ENCODE assay signal across 8 cellular contexts in genomic region chr16:66934138-66934838, GRCh38. TPM values are rescaled to one million over a fixed set of nuclear protein-coding genes. Genes with fewer than 3 reads are reported as not detected.
DNase-seq lines count a peak whose midpoint lies in the region; TF ChIP-seq lines count a peak whose summit lies in the region.

Gene CIAO2B (minus strand): TSS chr16:66934402. CDS start chr16:66934364, 38 bp downstream.

- intact Hi-C loops in stomach (cut with DNase I; ENCODE audit: low total_unique reads) = no loop called here

- peak in 2 of 4 donors; percentile 56 to 63 for TF ChIP-seq POLR2A in stomach (IDR thresholded peaks at IDR 0.05)

- H3K36me3 ChIP-seq in GM23248 (ENCODE audit: low read depth) (peaks cover 3% of the 10 kb centered on the region; the same call in 1 of the 2 replicates), SJCRH30 (0 out of 2 replicates have a peak, but pooled peaks cover 3% of the 10 kb centered on the region), stomach (peaks cover 0 to 38% (median 32%) of the 10 kb centered on the region in 4 donors)

- H2AFZ ChIP-seq in GM23248 = peak within 1 kb of the TSS; percentile 69

- H3K4me2 ChIP-seq in GM23248 (ENCODE audit: unreplicated experiment) = peak within 1 kb of the TSS; percentile 99

- H3K9me2 ChIP-seq in GM23248 (ENCODE audit: insufficient read depth) = no peaks in the 10 kb centered on the region

- peak within 1 kb of the TSS; percentile 90 for H3K9ac ChIP-seq in GM23248

- H3K27me3 ChIP-seq in GM23248 (replicated peaks; ENCODE audit: insufficient read depth) (no peaks in the 10 kb centered on the region), SJCRH30 (no peaks in the 10 kb centered on the region), stomach (no peaks in the 10 kb centered on the region)

- H3K9me3 ChIP-seq in GM23248 (ENCODE audit: low read depth) (no peaks in the 10 kb centered on the region), SJCRH30 (replicated peaks) (no peaks in the 10 kb centered on the region), stomach (no peaks in the 10 kb centered on the region)

- peak within 1 kb of the TSS; percentile 84 for H3K4me3 ChIP-seq in GM23248
- H3K4me3 ChIP-seq in SJCRH30 = peak within 1 kb of the TSS; percentile 95
- peak within 1 kb of the TSS; percentile 78 for H3K4me3 ChIP-seq in fibroblast of villous mesenchyme (ENCODE audit: low read depth, low read length)
- H3K4me3 ChIP-seq in stomach = peak within 1 kb of the TSS; percentile 89 to 97 (median 92)

- no peaks in the 10 kb centered on the region for H3K9me3 Mint-ChIP-seq in neural crest cell

- H3K4me1 ChIP-seq in GM23248 (ENCODE audit: insufficient read depth) = peaks cover 14% of the 10 kb centered on the region; the same call in 1 of the 2 replicates
- H3K4me1 ChIP-seq in SJCRH30 = peaks cover 5% of the 10 kb centered on the region
- peaks cover 29 to 64% (median 53%) of the 10 kb centered on the region in 4 donors for H3K4me1 ChIP-seq in stomach

- H3K27ac ChIP-seq in GM23248 (peak within 1 kb of the TSS; percentile 59), SJCRH30 (peak within 1 kb of the TSS; percentile 71), stomach (peak within 1 kb of the TSS; percentile 88 to 95 (median 94))

- peaks cover 48% of the 10 kb centered on the region for H3K79me2 ChIP-seq in GM23248 (ENCODE audit: insufficient read depth)

- TF ChIP-seq CTCF in fibroblast of villous mesenchyme (IDR thresholded peaks at IDR 0.05; ENCODE audit: insufficient read depth, low read depth, low read length) = no peak
- TF ChIP-seq CTCF in neural crest cell (conservative IDR thresholded peaks at IDR 0.05) = no peak
- TF ChIP-seq CTCF in stomach (IDR thresholded peaks at IDR 0.05) = no peak

- peak within 1 kb of the TSS; percentile 97 for H3K4me3 Mint-ChIP-seq in neural crest cell

- H3F3A ChIP-seq in GM23248 (ENCODE audit: insufficient read depth) = peaks cover 5% of the 10 kb centered on the region; the same call in 1 of the 2 replicates

- H3K27ac Mint-ChIP-seq in neural crest cell (ENCODE audit: unreplicated experiment) = peak within 1 kb of the TSS; percentile 96

- TF ChIP-seq EP300 in stomach (IDR thresholded peaks at IDR 0.05) = no peak

- H3K27me3 Mint-ChIP-seq in neural crest cell (ENCODE audit: low read depth) = no peaks in the 10 kb centered on the region

- in situ Hi-C loops in GM23248 (cut with MboI) = no loop called here

- peaks cover 45% of the 10 kb centered on the region for H3K4me1 Mint-ChIP-seq in neural crest cell

- DNase-seq in EH (ENCODE audit: low read depth) = peak; percentile 83
- DNase-seq in GM23248 = peak; percentile 94
- DNase-seq in Kasumi-1 (lab: John Stamatoyannopoulos, UW) = peak; percentile 63 to 64
- peak; percentile 90 to 92 for DNase-seq in SJCRH30
- DNase-seq in activated gamma-delta T cell treated with Interleukin-2 at 50 U/mL for 16 hours = peak; percentile 84
- DNase-seq in fibroblast of villous mesenchyme (ENCODE audit: low read depth) = peak; percentile 87
- peak; percentile 83 for DNase-seq in neural crest cell (ENCODE audit: low read depth, low spot score)
- DNase-seq in stomach = peak; percentile 92

- no peaks in the 10 kb centered on the region for H3K36me3 Mint-ChIP-seq in neural crest cell (ENCODE audit: low read depth)

- no peaks in the 10 kb centered on the region; the same call in 1 of the 2 replicates for H4K20me1 ChIP-seq in GM23248 (ENCODE audit: insufficient read depth)

- WGBS in GM23248 (ENCODE audit: low coverage in 1 of 2, low lambda C conversion rate in 2 of 2, missing lambda C conversion rate in 2 of 2), 2 experiments = 0 to 2% methylated on average over 57 to 75 of the region's 76 CpGs
- 0 to 1% (median 0%) methylated on average over 26 to 76 of the region's 76 CpGs for WGBS in stomach, 5 donors

RNA-seq across cellular contexts. Expression of gene CIAO2B, which starts in this region (rescaled TPM):
- total RNA-seq in GM23248 (2014; rRNA removed; shearing (Covaris generic)) = 76.1 and 111 TPM in 2 replicates
- polyA plus RNA-seq in GM23248 (2016; fragmentation: Nextera tagmentation; extraction: Ambion mirVana) (173 and 182 TPM in 2 replicates), stomach (100 to 1,000 TPM; 166 to 176 (median 171) TPM)
- 135 and 146 TPM in 2 replicates for total RNA-seq in SJCRH30 (2014; rRNA removed; shearing (Covaris generic))
- total RNA-seq in fibroblast of villous mesenchyme (133 and 136 TPM in 2 replicates), neural crest cell (73.8 and 77.5 TPM in 2 replicates), stomach (10 to 100 TPM in 4 of 5 donors, 1 to 10 TPM in 1; 4.3 to 95.1 (median 43.2) TPM)

Comparison
In these comparisons a context has a peak if more than half of its experiments do, and no peak if none do; other contexts are left out.
1. Peak in every context shown above with its lines: DNase-seq, H3K4me3 ChIP-seq and H3K27ac ChIP-seq.